In genomic region chr15:63156086-63156707, GRCh38 we compare ENCODE assay signal across 8 cellular contexts.
DNase-seq lines count a peak whose midpoint lies in the region; ATAC-seq and TF ChIP-seq lines count a peak whose summit lies in the region.

No MANE protein-coding gene starts in this region.

- H3K27me3 ChIP-seq in GM06990 (replicated peaks; ENCODE audit: control insufficient read depth, insufficient read depth, low read length) (no peaks in the 10 kb centered on the region), neuron (ENCODE audit: insufficient read depth, low read length) (no peaks in the 10 kb centered on the region)

- peaks cover 4% of the 10 kb centered on the region for H3K9me3 ChIP-seq in neuron (ENCODE audit: low read length)

- peak overlapping the region; percentile 89 for H3K27ac ChIP-seq in epithelial cell of prostate

- TF ChIP-seq CTCF in GM06990 (IDR thresholded peaks at IDR 0.05; ENCODE audit: insufficient read depth, low read length, poor library complexity, severe bottlenecking): no peak

- ATAC-seq in HG02840 (IDR thresholded peaks at IDR 0.05; ENCODE audit: low FRiP score, unreplicated experiment): no peak

- peaks cover 9% of the 10 kb centered on the region for H3K4me1 ChIP-seq in neuron (ENCODE audit: insufficient read depth, low read length)

- H2AFZ ChIP-seq in neuron (ENCODE audit: low read depth, low read length): no peak overlapping the region

- H3K4me3 ChIP-seq in GM06990 (replicated peaks; ENCODE audit: low read depth, low read length): peak overlapping the region; percentile 75
- peak overlapping the region; percentile 61 for H3K4me3 ChIP-seq in neuron (ENCODE audit: low read length)

- peaks cover 6% of the 10 kb centered on the region for H3K36me3 ChIP-seq in GM06990 (ENCODE audit: control insufficient read depth, insufficient read depth, low read length)
- H3K36me3 ChIP-seq in neuron (ENCODE audit: insufficient read depth, low read length): peaks cover 38% of the 10 kb centered on the region

- DNase-seq in GM06990 (ENCODE audit: extremely low read depth, insufficient read length) (no peak), RKO (ENCODE audit: low spot score) (peak; percentile 38), epithelial cell of prostate (ENCODE audit: low read depth, low spot score) (no peak), kidney tubule cell (ENCODE audit: low spot score) (no peak), HuH-7 (ENCODE audit: low spot score) (no peak)
- DNase-seq in stimulated activated naive CD4-positive, alpha-beta T cell treated with Interleukin-2 at 50 U/mL for 16 hours (lab: John Stamatoyannopoulos, UW): no peak
